8 cellular contexts compared by ENCODE assay signal in genomic region chr6:43426928-43427405, GRCh38. TPM values are rescaled to one million over a fixed set of nuclear protein-coding genes. Genes with fewer than 3 reads are reported as not detected.
DNase-seq lines count a peak whose midpoint lies in the region; ATAC-seq, FAIRE-seq and TF ChIP-seq lines count a peak whose summit lies in the region.

No MANE protein-coding gene starts in this region.

- H3K27ac Mint-ChIP-seq in T-helper 1 cell treated with Interleukin-12 subunit alpha and Interleukin-12 subunit beta and Interleukin-4 antibody, amounts not matched to agents 30 μg/mL and 1 μg/mL, for 36 hours, result peak overlapping the region; percentile 94
- peak overlapping the region; percentile 94 for H3K27ac Mint-ChIP-seq in activated naive CD8-positive, alpha-beta T cell

- peaks cover 15% of the 10 kb centered on the region for H3K4me1 ChIP-seq in keratinocyte (ENCODE audit: control insufficient read depth, extremely low read depth, insufficient read depth, low read length)

- H3K27me3 ChIP-seq in keratinocyte (ENCODE audit: control insufficient read depth, extremely low read depth, insufficient read depth, low read length), result no peaks in the 10 kb centered on the region

- H2AFZ ChIP-seq in keratinocyte (ENCODE audit: control insufficient read depth, low read length), result peak overlapping the region; percentile 94

- no peaks in the 10 kb centered on the region for H3K9me3 ChIP-seq in keratinocyte (ENCODE audit: control insufficient read depth, low read depth, low read length)

- no peaks in the 10 kb centered on the region for H3K9me1 ChIP-seq in keratinocyte (ENCODE audit: control insufficient read depth, extremely low read depth, insufficient read depth, low read length)

- peaks cover 18% of the 10 kb centered on the region for H3K4me1 Mint-ChIP-seq in T-helper 1 cell treated with Interleukin-12 subunit alpha and Interleukin-12 subunit beta and Interleukin-4 antibody, amounts not matched to agents 30 μg/mL and 1 μg/mL, for 36 hours (ENCODE audit: low read depth)
- H3K4me1 Mint-ChIP-seq in activated naive CD8-positive, alpha-beta T cell (ENCODE audit: low read depth), result peaks cover 19% of the 10 kb centered on the region

- in situ Hi-C loops in G401 (cut with HindIII; ENCODE audit: low sequenced_read_pairs), result no loop called here

- H3K27ac ChIP-seq in keratinocyte (ENCODE audit: control insufficient read depth, insufficient read depth, low read length) (peak overlapping the region; percentile 73), temporal lobe (ENCODE audit: low read depth, low read length) (peak overlapping the region; percentile 80)

- ATAC-seq in esophagus mucosa, result no peak

- TF ChIP-seq CTCF in keratinocyte (optimal IDR thresholded peaks at IDR 0.05 in 1 of 3, IDR thresholded peaks at IDR 0.05 in 1 of 3, conservative IDR thresholded peaks at IDR 0.05 in 1 of 3; ENCODE audit: extremely low read depth in 1 of 3, insufficient read depth in 2 of 3, low read length in 3 of 3), result no peak

- peaks cover 4 to 11% of the 10 kb centered on the region in 2 experiments for H3K36me3 ChIP-seq in keratinocyte (ENCODE audit: control insufficient read depth in 2 of 2, extremely low read depth in 1 of 2, insufficient read depth in 2 of 2, low read length in 2 of 2)

- dilution Hi-C loops in keratinocyte (cut with MboI; ENCODE audit: extremely low pct_ligation_motif_present, low sequenced_read_pairs), result no loop called here

- peak overlapping the region; percentile 85 for H3K4me2 ChIP-seq in keratinocyte (ENCODE audit: control insufficient read depth, extremely low read depth, insufficient read depth, low read depth, low read length)

- peaks cover 30% of the 10 kb centered on the region for H3K79me2 ChIP-seq in keratinocyte (ENCODE audit: control insufficient read depth, insufficient read depth, low read length)

- H4K20me1 ChIP-seq in keratinocyte (ENCODE audit: control insufficient read depth, extremely low read depth, insufficient read depth, low read length), result no peaks in the 10 kb centered on the region

- H3K27me3 Mint-ChIP-seq in T-helper 1 cell treated with Interleukin-12 subunit alpha and Interleukin-12 subunit beta and Interleukin-4 antibody, amounts not matched to agents 30 μg/mL and 1 μg/mL, for 36 hours (ENCODE audit: low read depth), result no peaks in the 10 kb centered on the region
- no peaks in the 10 kb centered on the region for H3K27me3 Mint-ChIP-seq in activated naive CD8-positive, alpha-beta T cell

- no peak for DNase-seq in T-helper 1 cell
- DNase-seq in keratinocyte (ENCODE audit: low read depth, low spot score), result no peak
- DNase-seq in G401 (ENCODE audit: low spot score), result no peak
- no peak for DNase-seq in activated gamma-delta T cell (lab: John Stamatoyannopoulos, UW)

- peak overlapping the region; percentile 91 for H3K9ac ChIP-seq in keratinocyte (ENCODE audit: control insufficient read depth, extremely low read depth, insufficient read depth, low read length)

- no peaks in the 10 kb centered on the region for H3K9me3 Mint-ChIP-seq in T-helper 1 cell treated with Interleukin-12 subunit alpha and Interleukin-12 subunit beta and Interleukin-4 antibody, amounts not matched to agents 30 μg/mL and 1 μg/mL, for 36 hours
- H3K9me3 Mint-ChIP-seq in activated naive CD8-positive, alpha-beta T cell (ENCODE audit: low read depth), result no peaks in the 10 kb centered on the region

- H3K36me3 Mint-ChIP-seq in T-helper 1 cell treated with Interleukin-12 subunit alpha and Interleukin-12 subunit beta and Interleukin-4 antibody, amounts not matched to agents 30 μg/mL and 1 μg/mL, for 36 hours (ENCODE audit: low read depth), result peaks cover 7% of the 10 kb centered on the region
- H3K36me3 Mint-ChIP-seq in activated naive CD8-positive, alpha-beta T cell, result peaks cover 3% of the 10 kb centered on the region

- H3K4me3 Mint-ChIP-seq in T-helper 1 cell treated with Interleukin-12 subunit alpha and Interleukin-12 subunit beta and Interleukin-4 antibody, amounts not matched to agents 30 μg/mL and 1 μg/mL, for 36 hours, result peak overlapping the region; percentile 92
- peak overlapping the region; percentile 95 for H3K4me3 Mint-ChIP-seq in activated naive CD8-positive, alpha-beta T cell

- peak overlapping the region; percentile 54 to 96 (median 91) for H3K4me3 ChIP-seq in keratinocyte (ENCODE audit: control insufficient read depth in 2 of 3, extremely low read depth in 1 of 3, insufficient read depth in 2 of 3, low read depth in 1 of 3, low read length in 3 of 3)

- no peak for FAIRE-seq in keratinocyte (lab: Jason Lieb, UNC)

RNA-seq across cellular contexts. Expression of gene ABCC10, which starts 0.4 kb away (rescaled TPM):
- 17.9 to 30.1 TPM (median 23.0 TPM) in 3 replicates for polyA plus RNA-seq in keratinocyte
- polyA plus RNA-seq in keratinocyte (2011; ENCODE audit: low read depth), result 3.5 TPM
- polyA plus RNA-seq in keratinocyte (2011; cell fraction: cytosol; rRNA removed), result 9.9 and 14.6 TPM in 2 replicates
- 103 and 119 TPM in 2 replicates for polyA plus RNA-seq in keratinocyte (2011; cell fraction: nucleus; rRNA removed)
- polyA plus RNA-seq in keratinocyte (2012; ENCODE audit: low replicate concordance), result 13.7 and 28.9 TPM in 2 replicates
- polyA minus RNA-seq in keratinocyte, result 33.9 to 46.4 TPM (median 35.0 TPM) in 3 replicates
- polyA minus RNA-seq in keratinocyte (2011; cell fraction: cytosol; rRNA and poly(A)+ RNA removed), result 29.9 TPM
- 84.7 and 90.7 TPM in 2 replicates for polyA minus RNA-seq in keratinocyte (2011; cell fraction: nucleus; rRNA and poly(A)+ RNA removed)
- total RNA-seq in temporal lobe, result 15.2 TPM
- total RNA-seq in G401 (2014; rRNA removed; shearing (Covaris generic)), result 11.0 and 17.3 TPM in 2 replicates
- total RNA-seq in esophagus mucosa, result 18.3 TPM

RNA-seq across cellular contexts. Expression of gene DLK2, which starts 28.4 kb away (rescaled TPM):
- 19.8 to 32.2 TPM (median 31.6 TPM) in 3 replicates for polyA plus RNA-seq in keratinocyte
- polyA plus RNA-seq in keratinocyte (2011; ENCODE audit: low read depth), result 2.2 TPM
- 21.9 and 51.1 TPM in 2 replicates for polyA plus RNA-seq in keratinocyte (2011; cell fraction: cytosol; rRNA removed)
- 55.1 and 77.8 TPM in 2 replicates for polyA plus RNA-seq in keratinocyte (2011; cell fraction: nucleus; rRNA removed)
- polyA plus RNA-seq in keratinocyte (2012; ENCODE audit: low replicate concordance), result 20.2 and 38.7 TPM in 2 replicates
- 23.2 to 88.5 TPM (median 28.0 TPM) in 3 replicates for polyA minus RNA-seq in keratinocyte
- polyA minus RNA-seq in keratinocyte (2011; cell fraction: cytosol; rRNA and poly(A)+ RNA removed), result 67.7 TPM
- polyA minus RNA-seq in keratinocyte (2011; cell fraction: nucleus; rRNA and poly(A)+ RNA removed), result 34.7 and 38.7 TPM in 2 replicates
- total RNA-seq in temporal lobe (4.4 TPM), esophagus mucosa (8.9 TPM)
- 3.1 and 3.4 TPM in 2 replicates for total RNA-seq in G401 (2014; rRNA removed; shearing (Covaris generic))

RNA-seq across cellular contexts. Expression of gene TJAP1, which starts 50.4 kb away (rescaled TPM):
- 17.2 to 45.5 TPM (median 23.3 TPM) in 3 replicates for polyA plus RNA-seq in keratinocyte
- polyA plus RNA-seq in keratinocyte (2011; ENCODE audit: low read depth), result 41.6 TPM
- polyA plus RNA-seq in keratinocyte (2011; cell fraction: cytosol; rRNA removed), result 14.3 and 25.4 TPM in 2 replicates
- polyA plus RNA-seq in keratinocyte (2011; cell fraction: nucleus; rRNA removed), result 78.8 and 84.0 TPM in 2 replicates
- polyA plus RNA-seq in keratinocyte (2012; ENCODE audit: low replicate concordance), result 12.6 and 28.6 TPM in 2 replicates
- polyA minus RNA-seq in keratinocyte, result 10.4 to 24.4 TPM (median 16.7 TPM) in 3 replicates
- polyA minus RNA-seq in keratinocyte (2011; cell fraction: cytosol; rRNA and poly(A)+ RNA removed), result 11.7 TPM
- polyA minus RNA-seq in keratinocyte (2011; cell fraction: nucleus; rRNA and poly(A)+ RNA removed), result 11.8 and 19.6 TPM in 2 replicates
- total RNA-seq in temporal lobe (4.4 TPM), esophagus mucosa (8.9 TPM)
- 14.5 and 16.9 TPM in 2 replicates for total RNA-seq in G401 (2014; rRNA removed; shearing (Covaris generic))

RNA-seq across cellular contexts. Expression of gene ZNF318, which starts 57.5 kb away (rescaled TPM):
- 11.4 to 15.9 TPM (median 14.6 TPM) in 3 replicates for polyA plus RNA-seq in keratinocyte
- 7.6 TPM for polyA plus RNA-seq in keratinocyte (2011; ENCODE audit: low read depth)
- 7.9 and 12.9 TPM in 2 replicates for polyA plus RNA-seq in keratinocyte (2011; cell fraction: cytosol; rRNA removed)
- 29.3 and 36.5 TPM in 2 replicates for polyA plus RNA-seq in keratinocyte (2011; cell fraction: nucleus; rRNA removed)
- 5.6 and 11.5 TPM in 2 replicates for polyA plus RNA-seq in keratinocyte (2012; ENCODE audit: low replicate concordance)
- 27.8 to 33.7 TPM (median 29.8 TPM) in 3 replicates for polyA minus RNA-seq in keratinocyte
- 13.2 TPM for polyA minus RNA-seq in keratinocyte (2011; cell fraction: cytosol; rRNA and poly(A)+ RNA removed)
- 19.5 and 30.5 TPM in 2 replicates for polyA minus RNA-seq in keratinocyte (2011; cell fraction: nucleus; rRNA and poly(A)+ RNA removed)
- total RNA-seq in temporal lobe (15.0 TPM), esophagus mucosa (5.0 TPM)
- total RNA-seq in G401 (2014; rRNA removed; shearing (Covaris generic)), result 3.1 and 4.8 TPM in 2 replicates
